In genomic region chr4:185219551-185220344, GRCh38 we compare ENCODE assay signal across 10 cellular contexts. TPM values are rescaled to one million over a fixed set of nuclear protein-coding genes. Genes with fewer than 3 reads are reported as not detected.
DNase-seq lines count a peak whose midpoint lies in the region; ATAC-seq and TF ChIP-seq lines count a peak whose summit lies in the region.
"Had no signal": no experiment of that assay in that cellular context is flagged by ENCODE, and none has a peak within 500 bp of the region (broad histone marks: within the 10 kb centered on the region; RNA-seq: fewer than 3 reads in every experiment).

No MANE protein-coding gene starts in this region.

- no peak for TF ChIP-seq CTCF in GM10266 (IDR thresholded peaks at IDR 0.05; ENCODE audit: control insufficient read depth, insufficient read depth, low read depth, missing control alignments)

- H3K4me1 Mint-ChIP-seq in central memory CD8-positive, alpha-beta T cell = peaks cover 32% of the 10 kb centered on the region
- peaks cover 26% of the 10 kb centered on the region for H3K4me1 Mint-ChIP-seq in activated naive CD4-positive, alpha-beta T cell treated with anti-CD3 and anti-CD28 coated beads for 36 hours (ENCODE audit: low read depth)

- H4K20me1 ChIP-seq in BLaER1 = peaks cover 17% of the 10 kb centered on the region; the same call in 1 of the 2 replicates

- peaks cover 46% of the 10 kb centered on the region for H3K4me1 ChIP-seq in BLaER1

- peak overlapping the region; percentile 52 for H3K27ac Mint-ChIP-seq in central memory CD8-positive, alpha-beta T cell (ENCODE audit: low read depth)
- no peak overlapping the region for H3K27ac Mint-ChIP-seq in activated naive CD4-positive, alpha-beta T cell treated with anti-CD3 and anti-CD28 coated beads for 36 hours
- H3K27ac Mint-ChIP-seq: activated naive CD8-positive, alpha-beta T cell had no signal

- H3K36me3 Mint-ChIP-seq in central memory CD8-positive, alpha-beta T cell (ENCODE audit: insufficient read depth) = no peaks in the 10 kb centered on the region
- H3K36me3 Mint-ChIP-seq in activated naive CD4-positive, alpha-beta T cell treated with anti-CD3 and anti-CD28 coated beads for 36 hours (ENCODE audit: low read depth) = peaks cover 8% of the 10 kb centered on the region

- H3K27me3 ChIP-seq in BLaER1 = no peaks in the 10 kb centered on the region

- H3K27ac ChIP-seq in BLaER1 = no peak overlapping the region
- H3K27ac ChIP-seq: skin epidermis had no signal

- no peaks in the 10 kb centered on the region for H3K9me3 Mint-ChIP-seq in central memory CD8-positive, alpha-beta T cell
- no peaks in the 10 kb centered on the region for H3K9me3 Mint-ChIP-seq in activated naive CD4-positive, alpha-beta T cell treated with anti-CD3 and anti-CD28 coated beads for 36 hours

- intact Hi-C loops in sciatic nerve (cut with DNase I) = no loop called here
- intact Hi-C loops in activated naive CD4-positive, alpha-beta T cell treated with anti-CD3 and anti-CD28 coated beads for 36 hours (cut with micrococcal nuclease) = no loop called here

- peak; percentile 65 for ATAC-seq in GM19463 (IDR thresholded peaks at IDR 0.05; ENCODE audit: unreplicated experiment)
- peak; percentile 73 for ATAC-seq in HG03460 (IDR thresholded peaks at IDR 0.05; ENCODE audit: unreplicated experiment)
- ATAC-seq in central memory CD8-positive, alpha-beta T cell (replicated peaks; ENCODE audit: extremely low read depth, poor library complexity, severe bottlenecking) = no peak
- peak; percentile 80 for ATAC-seq in sciatic nerve

- H3K4me3 Mint-ChIP-seq in central memory CD8-positive, alpha-beta T cell = no peak overlapping the region
- no peak overlapping the region for H3K4me3 Mint-ChIP-seq in activated naive CD4-positive, alpha-beta T cell treated with anti-CD3 and anti-CD28 coated beads for 36 hours
- H3K4me3 Mint-ChIP-seq: activated naive CD8-positive, alpha-beta T cell had no signal

- H3K36me3 ChIP-seq in BLaER1 = peaks cover 22% of the 10 kb centered on the region

- H3K4me3 ChIP-seq in BLaER1 = no peak overlapping the region
- H3K4me3 ChIP-seq: skin epidermis had no signal

- CTCF ChIA-PET in activated naive CD4-positive, alpha-beta T cell treated with anti-CD3 and anti-CD28 coated beads for 36 hours (lab: Charles Lee) = interaction anchor here (0.9 to 1.2 kb wide), 2 partner anchors 36 to 62 kb away, joined by 3 to 4 read pairs; no protein-coding TSS in a partner anchor

- H3K27me3 Mint-ChIP-seq in central memory CD8-positive, alpha-beta T cell = no peaks in the 10 kb centered on the region
- H3K27me3 Mint-ChIP-seq in activated naive CD4-positive, alpha-beta T cell treated with anti-CD3 and anti-CD28 coated beads for 36 hours (ENCODE audit: low read depth) = no peaks in the 10 kb centered on the region
- H3K27me3 Mint-ChIP-seq: activated naive CD8-positive, alpha-beta T cell had no signal

- no peak overlapping the region for H3K9ac ChIP-seq in BLaER1

- no peak for DNase-seq in central memory CD8-positive, alpha-beta T cell (ENCODE audit: low spot score in 2 of 2)
- DNase-seq in sciatic nerve (ENCODE audit: low spot score) (peak; percentile 67), GM10266 (ENCODE audit: extremely low spot score) (no peak), NCI-H2227 (lab: John Stamatoyannopoulos, UW; ENCODE audit: unreplicated experiment) (no peak)
- DNase-seq in activated naive CD4-positive, alpha-beta T cell treated with anti-CD3 and anti-CD28 coated beads for 36 hours = no peak

- peaks cover 29% of the 10 kb centered on the region for H3K9me3 ChIP-seq in BLaER1

- H3K4me2 ChIP-seq in BLaER1 = peak overlapping the region; percentile 23; the same call in 1 of the 2 replicates

RNA-seq across cellular contexts. Expression of gene SNX25, which starts 10.3 kb away (rescaled TPM):
- 33.6 TPM for total RNA-seq in sciatic nerve
- 10 to 100 TPM; 11.0 to 14.6 TPM for total RNA-seq in activated naive CD4-positive, alpha-beta T cell treated with anti-CD3 and anti-CD28 coated beads for 36 hours

RNA-seq across cellular contexts. Expression of gene CFAP97, which starts 15.9 kb away (rescaled TPM):
- total RNA-seq in sciatic nerve = 44.8 TPM
- 10 to 100 TPM; 38.4 to 43.6 TPM for total RNA-seq in activated naive CD4-positive, alpha-beta T cell treated with anti-CD3 and anti-CD28 coated beads for 36 hours
